ENCODE assay signal across 2 cellular contexts in genomic region chr2:18792226-18792629, GRCh38.
TF ChIP-seq lines count a peak whose summit lies in the region.

No MANE protein-coding gene starts in this region.

TF ChIP-seq in SK-N-SH, 30 proteins besides CTCF, POLR2A, EP300 and RAD21:
- TF ChIP-seq, protein P1, sequence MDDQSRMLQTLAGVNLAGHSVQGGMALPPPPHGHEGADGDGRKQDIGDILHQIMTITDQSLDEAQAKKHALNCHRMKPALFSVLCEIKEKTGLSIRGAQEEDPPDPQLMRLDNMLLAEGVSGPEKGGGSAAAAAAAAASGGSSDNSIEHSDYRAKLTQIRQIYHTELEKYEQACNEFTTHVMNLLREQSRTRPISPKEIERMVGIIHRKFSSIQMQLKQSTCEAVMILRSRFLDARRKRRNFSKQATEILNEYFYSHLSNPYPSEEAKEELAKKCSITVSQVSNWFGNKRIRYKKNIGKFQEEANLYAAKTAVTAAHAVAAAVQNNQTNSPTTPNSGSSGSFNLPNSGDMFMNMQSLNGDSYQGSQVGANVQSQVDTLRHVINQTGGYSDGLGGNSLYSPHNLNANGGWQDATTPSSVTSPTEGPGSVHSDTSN (IDR thresholded peaks at IDR 0.05), result peak; percentile 85
- TF ChIP-seq MXI1 (IDR thresholded peaks at IDR 0.05; ENCODE audit: low read depth, low read length) (no peak), POLR2AphosphoS5 (IDR thresholded peaks at IDR 0.05; ENCODE audit: low read depth, low read length) (peak; percentile 17; the same call in 1 of the 2 replicates), REST (IDR thresholded peaks at IDR 0.05; ENCODE audit: low read depth, low read length) (peak; percentile 27; the same call in 1 of the 2 replicates), ZBTB33 (IDR thresholded peaks at IDR 0.05; ENCODE audit: borderline replicate concordance, low read depth) (no peak), TCF12 (IDR thresholded peaks at IDR 0.05) (peak; percentile 79), RXRA (IDR thresholded peaks at IDR 0.05; ENCODE audit: borderline replicate concordance, low read depth) (peak; percentile 23; the same call in 1 of the 2 replicates), SIN3A (IDR thresholded peaks at IDR 0.05; ENCODE audit: borderline replicate concordance, low read depth, low read length) (no peak), EZH2phosphoT487 (IDR thresholded peaks at IDR 0.05; ENCODE audit: borderline replicate concordance, low read depth) (no peak), USF2 (IDR thresholded peaks at IDR 0.05; ENCODE audit: borderline replicate concordance, low read depth, low read length) (no peak), GABPA (IDR thresholded peaks at IDR 0.05; ENCODE audit: low read depth) (no peak), GATA2 (CRISPR knock-in tag; IDR thresholded peaks at IDR 0.05) (no peak), USF1 (IDR thresholded peaks at IDR 0.05; ENCODE audit: borderline replicate concordance, low read depth) (no peak), JUND (IDR thresholded peaks at IDR 0.05) (peak; percentile 10; the same call in 1 of the 2 replicates), FOXJ3 (CRISPR knock-in tag; IDR thresholded peaks at IDR 0.05) (peak; percentile 46; the same call in 1 of the 2 replicates), FOXM1 (IDR thresholded peaks at IDR 0.05; ENCODE audit: low read depth) (no peak), CHD2 (IDR thresholded peaks at IDR 0.05; ENCODE audit: low read length, partially characterized antibody) (peak; percentile 45), ELF1 (IDR thresholded peaks at IDR 0.05) (no peak), NRF1 (IDR thresholded peaks at IDR 0.05; ENCODE audit: low read depth, low read length) (no peak), RFX5 (IDR thresholded peaks at IDR 0.05; ENCODE audit: low read length) (no peak), TAF1 (IDR thresholded peaks at IDR 0.05; ENCODE audit: borderline replicate concordance, low read depth, low read length) (no peak), MEF2A (IDR thresholded peaks at IDR 0.05; ENCODE audit: borderline replicate concordance, low read depth) (no peak), RCOR1 (IDR thresholded peaks at IDR 0.05; ENCODE audit: low read length) (0 out of 2 replicates have a peak, but pooled peaks have one; percentile 59), YY1 (IDR thresholded peaks at IDR 0.05; ENCODE audit: low read depth) (0 out of 2 replicates have a peak, but pooled peaks have one; percentile 32), NFIC (IDR thresholded peaks at IDR 0.05; ENCODE audit: borderline replicate concordance) (peak; percentile 89)

TF ChIP-seq in GM23338, 12 proteins besides CTCF, POLR2A, EP300 and RAD21 (continued from another document):
- no peak for TF ChIP-seq REST (IDR thresholded peaks at IDR 0.05; ENCODE audit: unreplicated experiment)
- TF ChIP-seq ZNF114 (CRISPR knock-in tag; IDR thresholded peaks at IDR 0.05), result no peak
- TF ChIP-seq NANOG (IDR thresholded peaks at IDR 0.05; ENCODE audit: borderline replicate concordance), result no peak
- TF ChIP-seq EZH2phosphoT487 (IDR thresholded peaks at IDR 0.05; ENCODE audit: unreplicated experiment), result no peak
- no peak for TF ChIP-seq STAT1 (IDR thresholded peaks at IDR 0.05; ENCODE audit: unreplicated experiment)
- no peak for TF ChIP-seq JUNB (IDR thresholded peaks at IDR 0.05; ENCODE audit: unreplicated experiment)
- no peak for TF ChIP-seq CREB1 (CRISPR knock-in tag; IDR thresholded peaks at IDR 0.05; ENCODE audit: low read depth)
- TF ChIP-seq POLR2AphosphoS5 (IDR thresholded peaks at IDR 0.05; ENCODE audit: low read depth), result no peak
- TF ChIP-seq ZNF462 (CRISPR knock-in tag; IDR thresholded peaks at IDR 0.05), result no peak
- TF ChIP-seq, protein P2, sequence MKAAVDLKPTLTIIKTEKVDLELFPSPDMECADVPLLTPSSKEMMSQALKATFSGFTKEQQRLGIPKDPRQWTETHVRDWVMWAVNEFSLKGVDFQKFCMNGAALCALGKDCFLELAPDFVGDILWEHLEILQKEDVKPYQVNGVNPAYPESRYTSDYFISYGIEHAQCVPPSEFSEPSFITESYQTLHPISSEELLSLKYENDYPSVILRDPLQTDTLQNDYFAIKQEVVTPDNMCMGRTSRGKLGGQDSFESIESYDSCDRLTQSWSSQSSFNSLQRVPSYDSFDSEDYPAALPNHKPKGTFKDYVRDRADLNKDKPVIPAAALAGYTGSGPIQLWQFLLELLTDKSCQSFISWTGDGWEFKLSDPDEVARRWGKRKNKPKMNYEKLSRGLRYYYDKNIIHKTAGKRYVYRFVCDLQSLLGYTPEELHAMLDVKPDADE (IDR thresholded peaks at IDR 0.05), result no peak
TF ChIP-seq in GM23338: peak in this region for 0.
